In genomic region chr3:15272431-15273196, GRCh38 we compare ENCODE assay signal across 1 cellular context.
TF ChIP-seq lines count a peak whose summit lies in the region.

No MANE protein-coding gene starts in this region.

TF ChIP-seq in GM23338, 12 proteins besides CTCF, POLR2A, EP300 and RAD21 (continued from another document):
- TF ChIP-seq ZNF462 (CRISPR knock-in tag; IDR thresholded peaks at IDR 0.05): no peak
- no peak for TF ChIP-seq ZNF114 (CRISPR knock-in tag; IDR thresholded peaks at IDR 0.05)
- no peak for TF ChIP-seq STAT1 (IDR thresholded peaks at IDR 0.05; ENCODE audit: unreplicated experiment)
- TF ChIP-seq, protein P1, sequence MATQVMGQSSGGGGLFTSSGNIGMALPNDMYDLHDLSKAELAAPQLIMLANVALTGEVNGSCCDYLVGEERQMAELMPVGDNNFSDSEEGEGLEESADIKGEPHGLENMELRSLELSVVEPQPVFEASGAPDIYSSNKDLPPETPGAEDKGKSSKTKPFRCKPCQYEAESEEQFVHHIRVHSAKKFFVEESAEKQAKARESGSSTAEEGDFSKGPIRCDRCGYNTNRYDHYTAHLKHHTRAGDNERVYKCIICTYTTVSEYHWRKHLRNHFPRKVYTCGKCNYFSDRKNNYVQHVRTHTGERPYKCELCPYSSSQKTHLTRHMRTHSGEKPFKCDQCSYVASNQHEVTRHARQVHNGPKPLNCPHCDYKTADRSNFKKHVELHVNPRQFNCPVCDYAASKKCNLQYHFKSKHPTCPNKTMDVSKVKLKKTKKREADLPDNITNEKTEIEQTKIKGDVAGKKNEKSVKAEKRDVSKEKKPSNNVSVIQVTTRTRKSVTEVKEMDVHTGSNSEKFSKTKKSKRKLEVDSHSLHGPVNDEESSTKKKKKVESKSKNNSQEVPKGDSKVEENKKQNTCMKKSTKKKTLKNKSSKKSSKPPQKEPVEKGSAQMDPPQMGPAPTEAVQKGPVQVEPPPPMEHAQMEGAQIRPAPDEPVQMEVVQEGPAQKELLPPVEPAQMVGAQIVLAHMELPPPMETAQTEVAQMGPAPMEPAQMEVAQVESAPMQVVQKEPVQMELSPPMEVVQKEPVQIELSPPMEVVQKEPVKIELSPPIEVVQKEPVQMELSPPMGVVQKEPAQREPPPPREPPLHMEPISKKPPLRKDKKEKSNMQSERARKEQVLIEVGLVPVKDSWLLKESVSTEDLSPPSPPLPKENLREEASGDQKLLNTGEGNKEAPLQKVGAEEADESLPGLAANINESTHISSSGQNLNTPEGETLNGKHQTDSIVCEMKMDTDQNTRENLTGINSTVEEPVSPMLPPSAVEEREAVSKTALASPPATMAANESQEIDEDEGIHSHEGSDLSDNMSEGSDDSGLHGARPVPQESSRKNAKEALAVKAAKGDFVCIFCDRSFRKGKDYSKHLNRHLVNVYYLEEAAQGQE (IDR thresholded peaks at IDR 0.05; ENCODE audit: unreplicated experiment): no peak
